Comparison of ENCODE assay signal across 8 cellular contexts in genomic region chr17:47252766-47253512, GRCh38. TPM values are rescaled to one million over a fixed set of nuclear protein-coding genes. Genes with fewer than 3 reads are reported as not detected.
DNase-seq lines count a peak whose midpoint lies in the region; ATAC-seq and TF ChIP-seq lines count a peak whose summit lies in the region.

No MANE protein-coding gene starts in this region.

- TF ChIP-seq CTCF in GM12865 (IDR thresholded peaks at IDR 0.05; ENCODE audit: insufficient read depth, low read depth, low read length, missing control alignments): no peak
- TF ChIP-seq CTCF in RWPE2 (IDR thresholded peaks at IDR 0.05; ENCODE audit: poor library complexity, severe bottlenecking): no peak
- TF ChIP-seq CTCF in fibroblast of lung (conservative IDR thresholded peaks at IDR 0.05 in 1 of 2, IDR thresholded peaks at IDR 0.05 in 1 of 2; ENCODE audit: low read depth in 1 of 2, low read length in 2 of 2): no peak

- H3K79me2 ChIP-seq in fibroblast of lung (ENCODE audit: control insufficient read depth, insufficient read depth, low read length): no peaks in the 10 kb centered on the region

- H3K27ac ChIP-seq in RWPE2 (ENCODE audit: poor library complexity, severe bottlenecking) (no peak overlapping the region), fibroblast of lung (ENCODE audit: insufficient read depth, low read length) (no peak overlapping the region), rectal smooth muscle tissue (ENCODE audit: low read depth, low read length) (peak overlapping the region; percentile 95)

- H3K4me1 ChIP-seq in RWPE2 (ENCODE audit: insufficient read depth, poor library complexity, severe bottlenecking) (peaks cover 6% of the 10 kb centered on the region), fibroblast of lung (ENCODE audit: control insufficient read depth, extremely low read depth, insufficient read depth, low read length) (peaks cover 3% of the 10 kb centered on the region), rectal smooth muscle tissue (ENCODE audit: control insufficient read depth, insufficient read depth, low read length) (peaks cover 10% of the 10 kb centered on the region)

- H3K4me3 ChIP-seq in GM12865 (ENCODE audit: low read depth, low read length): peak overlapping the region; percentile 61
- peak overlapping the region; percentile 48 for H3K4me3 ChIP-seq in RWPE2 (ENCODE audit: severe bottlenecking)
- H3K4me3 ChIP-seq in fibroblast of lung (replicated peaks in 1 of 4; ENCODE audit: control extremely low read depth in 1 of 4, insufficient read depth in 1 of 4, low read depth in 3 of 4, low read length in 4 of 4): peak overlapping the region in 2 of 4 experiments; percentile 23 to 76
- H3K4me3 ChIP-seq in rectal smooth muscle tissue (ENCODE audit: low read length): peak overlapping the region; percentile 88

- H3K4me2 ChIP-seq in fibroblast of lung (ENCODE audit: extremely low read depth, insufficient read depth, low read length): peak overlapping the region; percentile 73

- H4K20me1 ChIP-seq in fibroblast of lung (ENCODE audit: control insufficient read depth, extremely low read depth, insufficient read depth, low read length): no peaks in the 10 kb centered on the region

- no peaks in the 10 kb centered on the region for H3K9me3 ChIP-seq in RWPE2 (ENCODE audit: severe bottlenecking)
- H3K9me3 ChIP-seq in fibroblast of lung (ENCODE audit: control insufficient read depth, insufficient read depth, low read depth, low read length): no peaks in the 10 kb centered on the region

- H3K9ac ChIP-seq in fibroblast of lung (ENCODE audit: insufficient read depth, low read length) (peak overlapping the region; percentile 82), rectal smooth muscle tissue (ENCODE audit: low read length) (no peak overlapping the region)

- no peaks in the 10 kb centered on the region for H3K27me3 ChIP-seq in RWPE2 (ENCODE audit: insufficient read depth, poor library complexity, severe bottlenecking)
- H3K27me3 ChIP-seq in fibroblast of lung (ENCODE audit: control insufficient read depth, insufficient read depth, low read length): no peaks in the 10 kb centered on the region
- no peaks in the 10 kb centered on the region for H3K27me3 ChIP-seq in rectal smooth muscle tissue (ENCODE audit: control insufficient read depth, insufficient read depth, low read length)

- no peak overlapping the region for H2AFZ ChIP-seq in fibroblast of lung (ENCODE audit: low read length)

- ATAC-seq in RWPE2 (ENCODE audit: low read depth): no peak

- DNase-seq in GM12865 (ENCODE audit: low read depth): no peak
- DNase-seq in RWPE2 (ENCODE audit: low spot score): no peak
- no peak for DNase-seq in fibroblast of lung (ENCODE audit: low read depth in 2 of 2)
- no peak for DNase-seq in GOT3 (lab: John Stamatoyannopoulos, UW)
- DNase-seq in islet precursor cell: no peak
- DNase-seq in NCI-H2029 (lab: John Stamatoyannopoulos, UW): no peak
- DNase-seq in T1000 (lab: John Stamatoyannopoulos, UW): no peak

- H3K36me3 ChIP-seq in RWPE2 (ENCODE audit: low read depth) (no peaks in the 10 kb centered on the region), fibroblast of lung (ENCODE audit: control insufficient read depth, insufficient read depth, low read length) (no peaks in the 10 kb centered on the region), rectal smooth muscle tissue (ENCODE audit: control insufficient read depth, insufficient read depth, low read length) (no peaks in the 10 kb centered on the region)

RNA-seq across cellular contexts. Expression of gene ITGB3, which starts 0.7 kb away (rescaled TPM):
- 13.1 and 22.0 TPM in 2 replicates for total RNA-seq in fibroblast of lung
- 10.4 and 23.3 TPM in 2 replicates for polyA plus RNA-seq in fibroblast of lung
- 7.3 and 17.8 TPM in 2 replicates for polyA plus RNA-seq in fibroblast of lung (2012)
- polyA minus RNA-seq in fibroblast of lung (ENCODE audit: low replicate concordance): 20.0 and 45.1 TPM in 2 replicates

RNA-seq across cellular contexts. Expression of gene MYL4, which starts 43.8 kb away (rescaled TPM):
- total RNA-seq in fibroblast of lung: not detected in 2 replicates
- 0.16 and 1.3 TPM in 2 replicates for polyA plus RNA-seq in fibroblast of lung
- polyA plus RNA-seq in fibroblast of lung (2012): 1.4 TPM in 1 of 2 replicates, not detected in the other
- not detected in 2 replicates for polyA minus RNA-seq in fibroblast of lung (ENCODE audit: low replicate concordance)
